Comparison of ENCODE assay signal across 27 cellular contexts in genomic region chr2:240139666-240140393, GRCh38. TPM values are rescaled to one million over a fixed set of nuclear protein-coding genes. Genes with fewer than 3 reads are reported as not detected.
DNase-seq lines count a peak whose midpoint lies in the region; ATAC-seq and TF ChIP-seq lines count a peak whose summit lies in the region.
"Had no signal": no experiment of that assay in that cellular context is flagged by ENCODE, and none has a peak within 500 bp of the region (broad histone marks: within the 10 kb centered on the region; RNA-seq: fewer than 3 reads in every experiment).

No MANE protein-coding gene starts in this region.

- H3K4me1 ChIP-seq in RWPE2 (ENCODE audit: insufficient read depth, poor library complexity, severe bottlenecking) (peaks cover 3% of the 10 kb centered on the region), tibial artery (peaks cover 0 to 20% (median 12%) of the 10 kb centered on the region in 4 donors)

- H3K4me3 ChIP-seq in RWPE2 (ENCODE audit: severe bottlenecking) (no peak overlapping the region), tibial artery (no peak overlapping the region)
- H3K4me3 ChIP-seq: breast epithelium, dorsolateral prefrontal cortex, gastrocnemius medialis, GM23248, skin epidermis had no signal

- ATAC-seq in RWPE2 (ENCODE audit: low read depth) (no peak), HG02840 (IDR thresholded peaks at IDR 0.05; ENCODE audit: low FRiP score, unreplicated experiment) (no peak)
- ATAC-seq: activated CD8-positive, alpha-beta T cell treated with anti-CD3 and anti-CD28 coated beads for 36 hours; activated T-cell treated with anti-CD3 and anti-CD28 coated beads, Interleukin-2, amount 50 U/mL, for 72 hours; gastrocnemius medialis; stimulated activated naive CD8-positive, alpha-beta T cell treated with anti-CD3 and anti-CD28 coated beads, Interleukin-15, amount 100 ng/mL, for 72 hours; T-cell had no signal

- H3K36me3 ChIP-seq in RWPE2 (ENCODE audit: low read depth) (no peaks in the 10 kb centered on the region), tibial artery (no peaks in the 10 kb centered on the region)
- H3K36me3 ChIP-seq: breast epithelium, gastrocnemius medialis had no signal

- DNase-seq in activated naive CD4-positive, alpha-beta T cell treated with anti-CD3 and anti-CD28 coated beads, Interleukin-2, amount 50 U/mL, for 16 hours, result peak; percentile 3
- DNase-seq in activated naive CD4-positive, alpha-beta T cell treated with anti-CD3 and anti-CD28 coated beads for 36 hours, result no peak
- DNase-seq in RWPE2 (ENCODE audit: low spot score) (peak; percentile 36), tibial artery (peak; percentile 6 to 60), kidney glomerular epithelial cell (lab: John Stamatoyannopoulos, UW) (no peak)
- no peak for DNase-seq in activated CD4-positive, alpha-beta T cell treated with anti-CD3 and anti-CD28 coated beads, Interleukin-2, amount 50 U/mL, for 48 hours
- DNase-seq: activated CD8-positive, alpha-beta T cell treated with anti-CD3 and anti-CD28 coated beads for 36 hours; activated T-cell treated with anti-CD3 and anti-CD28 coated beads, Interleukin-2, amount 50 U/mL, for 72 hours; DMS 273 treated with DMSO at 0.1 percent for 48 hours; erythroblast; GF-D8; GM23248; NCI-H2081; NCI-H526; SHP77 treated with DMSO at 0.1 percent for 48 hours; stimulated activated CD4-positive, alpha-beta T cell treated with anti-CD3 and anti-CD28 coated beads, Interleukin-2, amount 100 ng/mL, for 48 hours; stimulated activated naive CD8-positive, alpha-beta T cell treated with anti-CD3 and anti-CD28 coated beads, Interleukin-15, amount 100 ng/mL, for 72 hours had no signal

- H3K27me3 Mint-ChIP-seq in activated naive CD4-positive, alpha-beta T cell treated with anti-CD3 and anti-CD28 coated beads for 36 hours (ENCODE audit: low read depth), result no peaks in the 10 kb centered on the region
- H3K27me3 Mint-ChIP-seq in nephron (ENCODE audit: low read depth), result peaks cover 10% of the 10 kb centered on the region

- peaks cover 17% of the 10 kb centered on the region for H3K4me1 Mint-ChIP-seq in activated naive CD4-positive, alpha-beta T cell treated with anti-CD3 and anti-CD28 coated beads for 36 hours (ENCODE audit: low read depth)
- peaks cover 19% of the 10 kb centered on the region for H3K4me1 Mint-ChIP-seq in nephron

- no peaks in the 10 kb centered on the region for H3K9me3 Mint-ChIP-seq in activated naive CD4-positive, alpha-beta T cell treated with anti-CD3 and anti-CD28 coated beads for 36 hours
- H3K9me3 Mint-ChIP-seq in nephron, result no peaks in the 10 kb centered on the region
- H3K9me3 Mint-ChIP-seq: activated CD8-positive, alpha-beta T cell treated with anti-CD3 and anti-CD28 coated beads for 36 hours; activated T-cell treated with anti-CD3 and anti-CD28 coated beads, Interleukin-2, amount 50 U/mL, for 72 hours; stimulated activated naive CD8-positive, alpha-beta T cell treated with anti-CD3 and anti-CD28 coated beads, Interleukin-15, amount 100 ng/mL, for 72 hours; T-cell had no signal

- intact Hi-C loops in activated naive CD4-positive, alpha-beta T cell treated with anti-CD3 and anti-CD28 coated beads for 36 hours (cut with micrococcal nuclease), result loop anchor here (5.0 kb wide), 2 partner anchors 738 to 1177 kb away; partner anchors contain the start of genes HDAC4, HDLBP and SEPTIN2
- intact Hi-C loops in tibial artery (cut with DNase I; ENCODE audit: low total_unique reads), result no loop called here

- H3K9me3 ChIP-seq in RWPE2 (ENCODE audit: severe bottlenecking) (no peaks in the 10 kb centered on the region), tibial artery (no peaks in the 10 kb centered on the region)
- H3K9me3 ChIP-seq: breast epithelium, gastrocnemius medialis had no signal

- no peak overlapping the region for H3K27ac ChIP-seq in RWPE2 (ENCODE audit: poor library complexity, severe bottlenecking)
- H3K27ac ChIP-seq in tibial artery, result no peak overlapping the region
- H3K27ac ChIP-seq: breast epithelium, gastrocnemius medialis, GM23248, parathyroid adenoma, skin epidermis had no signal

- no peak overlapping the region for H3K27ac Mint-ChIP-seq in activated naive CD4-positive, alpha-beta T cell treated with anti-CD3 and anti-CD28 coated beads for 36 hours
- H3K27ac Mint-ChIP-seq in nephron, result peak overlapping the region in 2 of 3 experiments; percentile 48 to 72
- H3K27ac Mint-ChIP-seq: activated CD8-positive, alpha-beta T cell treated with anti-CD3 and anti-CD28 coated beads for 36 hours; activated T-cell treated with anti-CD3 and anti-CD28 coated beads, Interleukin-2, amount 50 U/mL, for 72 hours; stimulated activated naive CD8-positive, alpha-beta T cell treated with anti-CD3 and anti-CD28 coated beads, Interleukin-15, amount 100 ng/mL, for 72 hours; T-cell had no signal

- CTCF ChIA-PET in activated naive CD4-positive, alpha-beta T cell treated with anti-CD3 and anti-CD28 coated beads for 36 hours (lab: Charles Lee), result interaction anchor here (0.6 to 2.8 kb wide), 3 partner anchors 77 to 510 kb away, joined by 3 to 18 read pairs (median 3); no protein-coding TSS in a partner anchor

- H3K27me3 ChIP-seq in RWPE2 (ENCODE audit: insufficient read depth, poor library complexity, severe bottlenecking), result no peaks in the 10 kb centered on the region
- H3K27me3 ChIP-seq in tibial artery, result peaks cover 0 to 28% of the 10 kb centered on the region in 2 donors
- H3K27me3 ChIP-seq: breast epithelium, dorsolateral prefrontal cortex, gastrocnemius medialis had no signal

- no peak overlapping the region for H3K4me3 Mint-ChIP-seq in activated naive CD4-positive, alpha-beta T cell treated with anti-CD3 and anti-CD28 coated beads for 36 hours
- H3K4me3 Mint-ChIP-seq in nephron, result peak overlapping the region in 2 of 3 experiments; percentile 5 to 17
- H3K4me3 Mint-ChIP-seq: activated CD8-positive, alpha-beta T cell treated with anti-CD3 and anti-CD28 coated beads for 36 hours; activated T-cell treated with anti-CD3 and anti-CD28 coated beads, Interleukin-2, amount 50 U/mL, for 72 hours; stimulated activated naive CD8-positive, alpha-beta T cell treated with anti-CD3 and anti-CD28 coated beads, Interleukin-15, amount 100 ng/mL, for 72 hours; T-cell had no signal

- TF ChIP-seq CTCF in RWPE2 (IDR thresholded peaks at IDR 0.05; ENCODE audit: poor library complexity, severe bottlenecking) (no peak), nephron (IDR thresholded peaks at IDR 0.05; ENCODE audit: unreplicated experiment in 3 of 3) (no peak), tibial artery (IDR thresholded peaks at IDR 0.05) (no peak)

- no peaks in the 10 kb centered on the region for H3K36me3 Mint-ChIP-seq in activated naive CD4-positive, alpha-beta T cell treated with anti-CD3 and anti-CD28 coated beads for 36 hours (ENCODE audit: low read depth)
- no peaks in the 10 kb centered on the region for H3K36me3 Mint-ChIP-seq in nephron (ENCODE audit: low read depth)
- H3K36me3 Mint-ChIP-seq: T-cell had no signal

RNA-seq across cellular contexts. Expression of gene OTOS, which starts 0.6 kb away (rescaled TPM):
- not detected for total RNA-seq in activated naive CD4-positive, alpha-beta T cell treated with anti-CD3 and anti-CD28 coated beads for 36 hours
- total RNA-seq: activated CD8-positive, alpha-beta T cell treated with anti-CD3 and anti-CD28 coated beads for 36 hours; activated T-cell treated with anti-CD3 and anti-CD28 coated beads, Interleukin-2, amount 50 U/mL, for 72 hours; breast epithelium; gastrocnemius medialis; GM23248; liver; T-cell; urinary bladder had no signal

RNA-seq across cellular contexts. Expression of gene COPS9, which starts 3.7 kb away (rescaled TPM):
- total RNA-seq in activated naive CD4-positive, alpha-beta T cell treated with anti-CD3 and anti-CD28 coated beads for 36 hours, result 10 to 100 TPM; 84.5 to 91.3 TPM

Comparison
In these comparisons a context has a peak if more than half of its experiments do, and no peak if none do; other contexts are left out.
1. DNase-seq: peak in activated naive CD4-positive, alpha-beta T cell treated with anti-CD3 and anti-CD28 coated beads, Interleukin-2, amount 50 U/mL, for 16 hours (single experiment), RWPE2 (single experiment) and tibial artery (2 of 2); none in activated naive CD4-positive, alpha-beta T cell treated with anti-CD3 and anti-CD28 coated beads for 36 hours (single experiment), activated CD4-positive, alpha-beta T cell treated with anti-CD3 and anti-CD28 coated beads, Interleukin-2, amount 50 U/mL, for 48 hours (0 of 2) and kidney glomerular epithelial cell (single experiment).